ENCODE assay signal across 1 cellular context in the genomic region with DNA sequence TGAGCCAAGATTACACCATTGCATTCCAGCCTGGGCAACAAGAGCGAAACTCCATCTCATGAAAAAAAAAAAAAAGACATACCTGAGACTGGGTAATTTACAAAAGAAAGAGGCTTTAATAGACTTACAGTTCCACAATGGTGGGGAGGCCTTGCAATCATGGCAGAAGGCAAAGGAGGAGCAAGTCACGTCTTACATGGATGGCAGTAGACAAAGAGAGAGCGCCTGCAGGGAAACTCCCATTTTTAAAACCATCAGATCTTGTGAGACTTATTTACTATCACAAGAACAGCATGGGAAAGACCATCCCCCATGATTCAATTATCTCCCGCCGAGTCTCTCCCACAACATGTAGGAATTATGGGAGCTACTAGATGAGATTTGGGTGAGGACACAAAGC.
TF ChIP-seq lines count a peak whose summit lies in the region.

No MANE protein-coding gene starts in this region.

TF ChIP-seq in K562, 482 proteins besides CTCF, POLR2A, EP300 and RAD21:
- TF ChIP-seq TRIM24 (IDR thresholded peaks at IDR 0.05) = peak in 1 of 2 experiments; percentile 55; a peak in 1 of 4 replicates
- TF ChIP-seq TRIM28 (IDR thresholded peaks at IDR 0.05) = peak; percentile 84
- TF ChIP-seq, protein P1, sequence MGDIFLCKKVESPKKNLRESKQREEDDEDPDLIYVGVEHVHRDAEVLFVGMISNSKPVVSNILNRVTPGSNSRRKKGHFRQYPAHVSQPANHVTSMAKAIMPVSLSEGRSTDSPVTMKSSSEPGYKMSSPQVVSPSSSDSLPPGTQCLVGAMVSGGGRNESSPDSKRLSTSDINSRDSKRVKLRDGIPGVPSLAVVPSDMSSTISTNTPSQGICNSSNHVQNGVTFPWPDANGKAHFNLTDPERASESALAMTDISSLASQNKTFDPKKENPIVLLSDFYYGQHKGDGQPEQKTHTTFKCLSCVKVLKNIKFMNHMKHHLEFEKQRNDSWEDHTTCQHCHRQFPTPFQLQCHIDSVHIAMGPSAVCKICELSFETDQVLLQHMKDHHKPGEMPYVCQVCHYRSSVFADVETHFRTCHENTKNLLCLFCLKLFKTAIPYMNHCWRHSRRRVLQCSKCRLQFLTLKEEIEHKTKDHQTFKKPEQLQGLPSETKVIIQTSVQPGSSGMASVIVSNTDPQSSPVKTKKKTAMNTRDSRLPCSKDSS (IDR thresholded peaks at IDR 0.05; ENCODE audit: low read depth, partially characterized antibody) = peak; percentile 15
- TF ChIP-seq ZNF431 (CRISPR knock-in tag; IDR thresholded peaks at IDR 0.05) = peak; percentile 99
- peak; percentile 58 for TF ChIP-seq ZFP36 (IDR thresholded peaks at IDR 0.05; ENCODE audit: low read depth, low read length, partially characterized antibody)
- 0 out of 3 replicates have a peak, but pooled peaks of 1 of the 2 experiments have one; percentile 23 for TF ChIP-seq CBX3 (IDR thresholded peaks at IDR 0.05; ENCODE audit: borderline replicate concordance in 1 of 2, low read length in 2 of 2)
- TF ChIP-seq, protein P2, sequence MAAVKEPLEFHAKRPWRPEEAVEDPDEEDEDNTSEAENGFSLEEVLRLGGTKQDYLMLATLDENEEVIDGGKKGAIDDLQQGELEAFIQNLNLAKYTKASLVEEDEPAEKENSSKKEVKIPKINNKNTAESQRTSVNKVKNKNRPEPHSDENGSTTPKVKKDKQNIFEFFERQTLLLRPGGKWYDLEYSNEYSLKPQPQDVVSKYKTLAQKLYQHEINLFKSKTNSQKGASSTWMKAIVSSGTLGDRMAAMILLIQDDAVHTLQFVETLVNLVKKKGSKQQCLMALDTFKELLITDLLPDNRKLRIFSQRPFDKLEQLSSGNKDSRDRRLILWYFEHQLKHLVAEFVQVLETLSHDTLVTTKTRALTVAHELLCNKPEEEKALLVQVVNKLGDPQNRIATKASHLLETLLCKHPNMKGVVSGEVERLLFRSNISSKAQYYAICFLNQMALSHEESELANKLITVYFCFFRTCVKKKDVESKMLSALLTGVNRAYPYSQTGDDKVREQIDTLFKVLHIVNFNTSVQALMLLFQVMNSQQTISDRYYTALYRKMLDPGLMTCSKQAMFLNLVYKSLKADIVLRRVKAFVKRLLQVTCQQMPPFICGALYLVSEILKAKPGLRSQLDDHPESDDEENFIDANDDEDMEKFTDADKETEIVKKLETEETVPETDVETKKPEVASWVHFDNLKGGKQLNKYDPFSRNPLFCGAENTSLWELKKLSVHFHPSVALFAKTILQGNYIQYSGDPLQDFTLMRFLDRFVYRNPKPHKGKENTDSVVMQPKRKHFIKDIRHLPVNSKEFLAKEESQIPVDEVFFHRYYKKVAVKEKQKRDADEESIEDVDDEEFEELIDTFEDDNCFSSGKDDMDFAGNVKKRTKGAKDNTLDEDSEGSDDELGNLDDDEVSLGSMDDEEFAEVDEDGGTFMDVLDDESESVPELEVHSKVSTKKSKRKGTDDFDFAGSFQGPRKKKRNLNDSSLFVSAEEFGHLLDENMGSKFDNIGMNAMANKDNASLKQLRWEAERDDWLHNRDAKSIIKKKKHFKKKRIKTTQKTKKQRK (IDR thresholded peaks at IDR 0.05; ENCODE audit: borderline replicate concordance, low read depth, low read length) = 0 out of 2 replicates have a peak, but pooled peaks have one; percentile 48
TF ChIP-seq in K562: peak in this region for 7; not testable (repeated sequence) for 475.
